18 cellular contexts compared by ENCODE assay signal in genomic region chr13:109509154-109509905, GRCh38.
DNase-seq lines count a peak whose midpoint lies in the region; ATAC-seq and TF ChIP-seq lines count a peak whose summit lies in the region.
"Had no signal": no experiment of that assay in that cellular context is flagged by ENCODE, and none has a peak within 500 bp of the region (broad histone marks: within the 10 kb centered on the region; RNA-seq: fewer than 3 reads in every experiment).

No MANE protein-coding gene starts in this region.

- H3K36me3 ChIP-seq in Caco-2 (ENCODE audit: control insufficient read depth, insufficient read depth, low read length) (no peaks in the 10 kb centered on the region), lower lobe of right lung (no peaks in the 10 kb centered on the region), A673 (ENCODE audit: insufficient read depth, low read length, poor library complexity, severe bottlenecking) (no peaks in the 10 kb centered on the region)
- H3K36me3 ChIP-seq: uterus had no signal

- BruUV-seq in Caco-2 (replicated peaks; lab: Mats Ljungman, UMichigan) (no TSS peak), A673 (replicated peaks; lab: Mats Ljungman, UMichigan) (no TSS peak)

- peak overlapping the region; percentile 23 for H3K4me3 Mint-ChIP-seq in Caco-2 (ENCODE audit: unreplicated experiment)
- H3K4me3 Mint-ChIP-seq in stimulated activated memory B cell treated with anti-CD40 and anti-IgM and Interleukin-4, amounts not matched to agents 10 μg/mL and 1 μg/mL and 100 μg/mL, for 72 hours = no peak overlapping the region
- H3K4me3 Mint-ChIP-seq: brain; CD8-positive, alpha-beta T cell; naive B cell had no signal

- no peak overlapping the region for H3K4me3 ChIP-seq in Caco-2 (ENCODE audit: low read depth, low read length)
- H3K4me3 ChIP-seq in cardiac fibroblast (replicated peaks in 1 of 2; ENCODE audit: low read depth in 2 of 2, low read length in 2 of 2) = no peak overlapping the region
- H3K4me3 ChIP-seq in lower lobe of right lung = no peak overlapping the region
- H3K4me3 ChIP-seq in A673 (ENCODE audit: low read depth, low read length, poor library complexity, severe bottlenecking) = no peak overlapping the region
- H3K4me3 ChIP-seq: uterus had no signal

- CTCF ChIA-PET in Caco-2 (lab: Charles Lee) (no interaction called here), A673 (lab: Charles Lee) (no interaction called here)

- POLR2A ChIA-PET in Caco-2 (lab: Charles Lee) = no interaction called here
- POLR2A ChIA-PET in A673 (lab: Charles Lee; ENCODE audit: low non-redundant PET) = no interaction called here

- H3K4me1 ChIP-seq in Caco-2 (peaks cover 16% of the 10 kb centered on the region; the same call in 1 of the 2 replicates), lower lobe of right lung (no peaks in the 10 kb centered on the region), A673 (ENCODE audit: insufficient read depth, low read length, poor library complexity, severe bottlenecking) (no peaks in the 10 kb centered on the region)
- H3K4me1 ChIP-seq: uterus had no signal

- DNase-seq in Caco-2 (peak in 1 of 2 experiments; percentile 37), LHCN-M2 (ENCODE audit: low read depth) (peak; percentile 72), cardiac fibroblast (ENCODE audit: low read depth in 2 of 2) (peak; percentile 38 to 66), lower lobe of right lung (no peak), A673 (ENCODE audit: low spot score) (no peak), T-helper 1 cell (no peak), NCI-H774 (lab: John Stamatoyannopoulos, UW) (no peak)
- DNase-seq: activated CD8-positive, alpha-beta memory T cell treated with anti-CD3 and anti-CD28 coated beads for 24 hours; activated gamma-delta T cell; CD8-positive, alpha-beta T cell; naive B cell; NCI-H2107; NCI-H82; stimulated activated CD4-positive, alpha-beta T cell treated with anti-CD3 and anti-CD28 coated beads, Interleukin-1b, Interleukin-23, amount 100 ng/mL, for 48 hours; uterus had no signal

- H3K9me3 ChIP-seq in Caco-2 = no peaks in the 10 kb centered on the region
- no peaks in the 10 kb centered on the region for H3K9me3 ChIP-seq in lower lobe of right lung
- H3K9me3 ChIP-seq in A673 (ENCODE audit: low read depth, low read length, poor library complexity, severe bottlenecking) = no peaks in the 10 kb centered on the region
- H3K9me3 ChIP-seq: uterus had no signal

- H3K27me3 ChIP-seq in Caco-2 (replicated peaks; ENCODE audit: control insufficient read depth, insufficient read depth, low read length) (no peaks in the 10 kb centered on the region), lower lobe of right lung (ENCODE audit: low read depth) (no peaks in the 10 kb centered on the region), A673 (replicated peaks; ENCODE audit: insufficient read depth, low read depth, low read length, poor library complexity) (no peaks in the 10 kb centered on the region)
- H3K27me3 ChIP-seq: uterus had no signal

- H3K27ac ChIP-seq in lower lobe of right lung = no peak overlapping the region
- H3K27ac ChIP-seq in A673 (ENCODE audit: low read depth, low read length, poor library complexity, severe bottlenecking) = no peak overlapping the region
- H3K27ac ChIP-seq: HL-60, uterus had no signal

- H3K27me3 Mint-ChIP-seq in Caco-2 (ENCODE audit: insufficient read depth, unreplicated experiment) = peaks cover 3% of the 10 kb centered on the region
- H3K27me3 Mint-ChIP-seq in stimulated activated memory B cell treated with anti-CD40 and anti-IgM and Interleukin-4, amounts not matched to agents 10 μg/mL and 1 μg/mL and 100 μg/mL, for 72 hours = no peaks in the 10 kb centered on the region
- H3K27me3 Mint-ChIP-seq: brain had no signal

- TF ChIP-seq CTCF in Caco-2 (IDR thresholded peaks at IDR 0.05; ENCODE audit: insufficient read depth in 1 of 2, low read depth in 1 of 2, low read length in 1 of 2, severe bottlenecking in 1 of 2, unreplicated experiment in 1 of 2) (no peak), cardiac fibroblast (IDR thresholded peaks at IDR 0.05; ENCODE audit: low read depth, low read length) (no peak), lower lobe of right lung (IDR thresholded peaks at IDR 0.05) (no peak), A673 (conservative IDR thresholded peaks at IDR 0.05; ENCODE audit: low read depth, low read length) (no peak)

- no peaks in the 10 kb centered on the region for H3K36me3 Mint-ChIP-seq in Caco-2 (ENCODE audit: insufficient read depth, unreplicated experiment)
- H3K36me3 Mint-ChIP-seq in stimulated activated memory B cell treated with anti-CD40 and anti-IgM and Interleukin-4, amounts not matched to agents 10 μg/mL and 1 μg/mL and 100 μg/mL, for 72 hours = no peaks in the 10 kb centered on the region
- H3K36me3 Mint-ChIP-seq: brain; CD8-positive, alpha-beta T cell; naive B cell had no signal

- intact Hi-C loops in Caco-2 (cut with micrococcal nuclease; ENCODE audit: unreplicated experiment) = no loop called here
- intact Hi-C loops in lower lobe of right lung (cut with DNase I) = no loop called here
- intact Hi-C loops in A673 (cut with micrococcal nuclease; ENCODE audit: unreplicated experiment) = no loop called here

- peaks cover 11% of the 10 kb centered on the region for H3K4me1 Mint-ChIP-seq in Caco-2 (ENCODE audit: low read depth, unreplicated experiment)
- H3K4me1 Mint-ChIP-seq in stimulated activated memory B cell treated with anti-CD40 and anti-IgM and Interleukin-4, amounts not matched to agents 10 μg/mL and 1 μg/mL and 100 μg/mL, for 72 hours = no peaks in the 10 kb centered on the region
- H3K4me1 Mint-ChIP-seq: brain, naive B cell had no signal

- H3K27ac Mint-ChIP-seq in Caco-2 (ENCODE audit: unreplicated experiment) = peak overlapping the region; percentile 55
- no peak overlapping the region for H3K27ac Mint-ChIP-seq in stimulated activated memory B cell treated with anti-CD40 and anti-IgM and Interleukin-4, amounts not matched to agents 10 μg/mL and 1 μg/mL and 100 μg/mL, for 72 hours
- H3K27ac Mint-ChIP-seq: CD8-positive, alpha-beta T cell; naive B cell had no signal

- peak; percentile 30 to 66 for ATAC-seq in lower lobe of right lung
- ATAC-seq in stimulated activated memory B cell treated with anti-CD40 and anti-IgM and Interleukin-4, amounts not matched to agents 10 μg/mL and 1 μg/mL and 100 μg/mL, for 72 hours = no peak
- ATAC-seq: CD8-positive, alpha-beta T cell had no signal

- peaks cover 9% of the 10 kb centered on the region for H3K9me3 Mint-ChIP-seq in Caco-2 (ENCODE audit: unreplicated experiment)
- peaks cover 2% of the 10 kb centered on the region for H3K9me3 Mint-ChIP-seq in stimulated activated memory B cell treated with anti-CD40 and anti-IgM and Interleukin-4, amounts not matched to agents 10 μg/mL and 1 μg/mL and 100 μg/mL, for 72 hours

Comparison
In these comparisons a context has a peak if more than half of its experiments do, and no peak if none do; other contexts are left out.
1. DNase-seq: peak in LHCN-M2 (single experiment) and cardiac fibroblast (2 of 2); none in lower lobe of right lung (single experiment), A673 (single experiment), T-helper 1 cell (0 of 5) and NCI-H774 (single experiment).